Comparison of ENCODE assay signal across 20 cellular contexts in the genomic region with DNA sequence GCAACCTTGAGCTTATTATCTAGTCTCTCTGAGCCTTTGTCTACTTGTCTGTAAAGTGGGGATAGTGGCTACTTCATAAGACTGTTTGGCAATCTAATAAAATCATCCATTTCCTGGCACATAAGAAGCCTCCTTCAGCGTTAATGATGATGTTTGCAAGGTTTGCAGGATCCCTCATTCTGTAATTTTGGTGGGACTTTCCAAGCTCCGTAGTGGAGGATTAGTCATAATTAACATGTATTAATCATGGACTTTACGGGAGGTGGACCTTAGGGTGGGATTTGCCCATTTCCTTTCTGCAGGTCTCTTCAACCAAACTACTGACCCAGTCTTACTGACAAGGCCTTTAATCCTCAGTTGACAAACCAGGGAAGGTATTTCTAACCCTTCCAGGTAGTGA.
A peak's percentile ranks its signal among the peaks of the same experiment; 100 is the strongest.
DNase-seq lines count a peak whose midpoint lies in the region; ATAC-seq and TF ChIP-seq lines count a peak whose summit lies in the region.
"Had no signal": no experiment of that assay in that cellular context is flagged by ENCODE, and none has a peak within 500 bp of the region (broad histone marks: within the 10 kb centered on the region; RNA-seq: fewer than 3 reads in every experiment).

No MANE protein-coding gene starts in this region.

- H3K27me3 ChIP-seq in mucosa of rectum (ENCODE audit: control insufficient read depth in 2 of 2, insufficient read depth in 2 of 2, low read length in 2 of 2) (peaks cover 0 to 3% of the 10 kb centered on the region in 2 donors), mesendoderm (ENCODE audit: insufficient read depth, low read length, poor library complexity) (no peaks in the 10 kb centered on the region)
- H3K27me3 ChIP-seq: MG63, SJCRH30 had no signal

- WGBS in mesendoderm (ENCODE audit: extremely low coverage, insufficient coverage, low lambda C conversion rate): no CpG with 5 or more reads among the region's 3 CpGs

- no peak overlapping the region for H2BK15ac ChIP-seq in mesendoderm (replicated peaks; ENCODE audit: low read depth)

- H3K4me2 ChIP-seq in mesendoderm (ENCODE audit: low read length): no peak overlapping the region

- H4K8ac ChIP-seq in mesendoderm (ENCODE audit: low read depth, low read length): no peak overlapping the region

- DNase-seq in AG10803 (ENCODE audit: low read depth) (peak; percentile 38), M059J (ENCODE audit: low read depth) (peak; percentile 55), epithelial cell of proximal tubule (ENCODE audit: low read depth) (peak; percentile 2), mesendoderm (no peak), NOMO-1 (lab: John Stamatoyannopoulos, UW; ENCODE audit: unreplicated experiment in 2 of 2) (no peak), GM03348 (ENCODE audit: low spot score) (no peak)
- DNase-seq: C1 segment of cervical spinal cord, Karpas-422, MG63, NCI-H1048, NCI-H1436, NCI-H1930, NCI-H226, NCI-H524, NCI-H82, PC-3, SJCRH30 had no signal

- H3K4me1 ChIP-seq in mucosa of rectum (ENCODE audit: control insufficient read depth in 2 of 2, insufficient read depth in 2 of 2, low read length in 2 of 2) (peaks cover 54 to 69% of the 10 kb centered on the region in 2 donors), mesendoderm (ENCODE audit: control insufficient read depth, low read depth, low read length) (no peaks in the 10 kb centered on the region)

- no peak overlapping the region for H3K18ac ChIP-seq in mesendoderm (ENCODE audit: low read length)

- H3K79me2 ChIP-seq in mesendoderm (ENCODE audit: control insufficient read depth, insufficient read depth, low read length): no peaks in the 10 kb centered on the region

- H2AK5ac ChIP-seq in mesendoderm (ENCODE audit: low read length): no peak overlapping the region

- H3K27ac ChIP-seq in mucosa of rectum (ENCODE audit: low read depth in 2 of 2, low read length in 2 of 2) (peak overlapping the region; percentile 90 to 93), mesendoderm (ENCODE audit: low read depth, low read length) (no peak overlapping the region)
- H3K27ac ChIP-seq: HL-60, SJCRH30 had no signal

- no peak overlapping the region for H3K4ac ChIP-seq in mesendoderm (ENCODE audit: low read depth, low read length)

- no peak overlapping the region for H3K23ac ChIP-seq in mesendoderm (ENCODE audit: low read length)

- ATAC-seq in GM21423 (IDR thresholded peaks at IDR 0.05; ENCODE audit: unreplicated experiment): no peak
- ATAC-seq: PC-3 had no signal

- H3K9ac ChIP-seq in mucosa of rectum (ENCODE audit: low read depth in 1 of 2, low read length in 2 of 2) (peak overlapping the region in 1 of 2 donors; percentile 41), mesendoderm (ENCODE audit: low read length) (no peak overlapping the region)

- no peak overlapping the region for H3K4me3 ChIP-seq in AG10803 (ENCODE audit: low read length)
- no peak overlapping the region for H3K4me3 ChIP-seq in epithelial cell of proximal tubule (ENCODE audit: low read depth, low read length)
- H3K4me3 ChIP-seq in mucosa of rectum (ENCODE audit: low read length in 2 of 2): peak overlapping the region in 1 of 2 donors; percentile 34
- H3K4me3 ChIP-seq in mesendoderm (ENCODE audit: low read length): no peak overlapping the region
- H3K4me3 ChIP-seq: MG63, SJCRH30 had no signal

- H3K9me3 ChIP-seq in mucosa of rectum (ENCODE audit: control insufficient read depth in 2 of 2, low read length in 2 of 2): no peaks in the 10 kb centered on the region
- H3K9me3 ChIP-seq: MG63, SJCRH30 had no signal

- no peak overlapping the region for H3K56ac ChIP-seq in mesendoderm (ENCODE audit: low read length)

- H4K5ac ChIP-seq in mesendoderm (ENCODE audit: low read length): no peak overlapping the region

- H2BK5ac ChIP-seq in mesendoderm (ENCODE audit: low read length): no peak overlapping the region

- no peaks in the 10 kb centered on the region for H3K79me1 ChIP-seq in mesendoderm (ENCODE audit: low read length)

- no peaks in the 10 kb centered on the region for H3K36me3 ChIP-seq in mucosa of rectum (ENCODE audit: control insufficient read depth in 2 of 2, insufficient read depth in 2 of 2, low read length in 2 of 2)
- H3K36me3 ChIP-seq in mesendoderm (ENCODE audit: control insufficient read depth, insufficient read depth, low read length): no peaks in the 10 kb centered on the region
- H3K36me3 ChIP-seq: MG63 had no signal

- no peak overlapping the region for H2BK120ac ChIP-seq in mesendoderm (ENCODE audit: low read depth, low read length)

- no peak for TF ChIP-seq CTCF in AG10803 (conservative IDR thresholded peaks at IDR 0.05; ENCODE audit: low read length)
- TF ChIP-seq CTCF in epithelial cell of proximal tubule (conservative IDR thresholded peaks at IDR 0.05; ENCODE audit: low read depth, low read length): no peak

Comparison
In these comparisons a context has a peak if more than half of its experiments do, and no peak if none do; other contexts are left out.
1. DNase-seq: peak in AG10803 (single experiment), M059J (single experiment) and epithelial cell of proximal tubule (single experiment); none in mesendoderm (single experiment), NOMO-1 (0 of 2) and GM03348 (single experiment).